Comparison of ENCODE assay signal across 1 cellular context in the genomic region with DNA sequence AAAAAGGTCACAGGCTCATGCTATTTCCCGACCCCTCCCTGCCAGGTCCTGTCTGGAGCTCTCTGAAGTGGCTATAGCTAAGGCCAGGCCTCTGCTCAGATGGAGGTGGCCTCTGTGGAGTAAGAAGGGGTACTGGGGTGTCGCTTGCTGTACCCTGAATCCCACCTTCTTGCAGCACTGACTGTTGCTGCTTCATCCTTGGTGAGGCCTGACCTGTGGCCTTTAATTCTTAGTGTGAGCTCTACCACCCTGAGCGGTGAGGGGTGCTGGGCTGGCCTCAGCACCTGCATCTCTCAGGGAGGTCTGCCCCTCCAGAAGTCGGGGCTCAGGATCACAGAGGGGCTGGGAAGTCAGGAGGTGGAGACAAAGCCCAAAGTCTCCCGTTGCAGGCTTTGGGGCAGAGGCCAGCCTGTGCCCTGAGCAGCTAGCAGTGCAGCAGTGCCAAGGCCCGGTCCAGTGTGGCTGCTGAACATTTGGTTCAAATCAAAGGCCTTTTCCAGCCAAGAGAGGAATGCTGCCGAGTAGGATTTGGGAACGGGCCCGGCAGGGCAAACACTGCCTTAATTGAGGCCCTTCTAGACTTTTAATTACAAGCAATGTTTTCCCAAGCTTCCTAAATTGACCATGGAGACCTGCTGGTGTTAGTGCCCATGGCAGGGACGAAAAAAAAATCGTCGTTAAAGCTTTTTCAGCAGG.
TF ChIP-seq lines count a peak whose summit lies in the region.

No MANE protein-coding gene starts in this region.

TF ChIP-seq in endothelial cell of umbilical vein, 7 proteins besides CTCF, POLR2A, EP300 and RAD21 (continued from another document):
- TF ChIP-seq EZH2 (IDR thresholded peaks at IDR 0.05; ENCODE audit: borderline replicate concordance, low read depth, low read length, severe bottlenecking): no peak
- TF ChIP-seq GATA2 (IDR thresholded peaks at IDR 0.05; ENCODE audit: insufficient read depth, insufficient read length, low read depth, low read length): no peak
- TF ChIP-seq FOS (IDR thresholded peaks at IDR 0.05; ENCODE audit: borderline replicate concordance, insufficient read depth, low read length): no peak
- TF ChIP-seq MYC (IDR thresholded peaks at IDR 0.05; ENCODE audit: low read depth, low read length): no peak
- TF ChIP-seq, protein P1, sequence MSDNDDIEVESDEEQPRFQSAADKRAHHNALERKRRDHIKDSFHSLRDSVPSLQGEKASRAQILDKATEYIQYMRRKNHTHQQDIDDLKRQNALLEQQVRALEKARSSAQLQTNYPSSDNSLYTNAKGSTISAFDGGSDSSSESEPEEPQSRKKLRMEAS (IDR thresholded peaks at IDR 0.05; ENCODE audit: insufficient read depth, insufficient read length): no peak
TF ChIP-seq in endothelial cell of umbilical vein: peak in this region for 0.
